ENCODE assay signal across 12 cellular contexts in the genomic region with DNA sequence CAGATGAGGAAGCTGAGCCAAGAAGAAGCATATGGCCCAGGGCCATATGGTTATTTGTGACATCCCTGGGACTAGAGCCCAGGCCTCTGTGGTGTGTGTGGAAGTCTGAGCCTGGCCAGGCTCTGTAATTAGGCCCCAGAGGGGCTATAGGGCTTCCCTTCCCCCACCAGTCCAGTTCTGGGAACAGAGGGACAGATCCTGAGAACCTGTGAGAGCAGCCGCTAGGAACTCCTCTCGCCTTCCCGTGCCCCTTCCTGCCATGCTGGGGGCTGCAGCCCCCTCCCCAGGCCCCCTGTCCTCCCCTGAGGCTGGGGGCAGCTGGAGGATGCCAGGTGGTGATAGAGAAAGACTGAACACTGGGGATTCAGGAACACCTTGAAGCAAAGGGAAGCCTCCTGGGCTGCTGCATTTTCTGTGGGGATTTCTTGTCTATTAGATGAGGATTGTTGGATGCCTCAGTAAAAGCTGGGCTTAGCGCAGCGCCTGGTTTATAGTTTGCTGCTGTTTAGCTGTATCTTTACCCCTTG. TPM values are rescaled to one million over a fixed set of nuclear protein-coding genes. Genes with fewer than 3 reads are reported as not detected.
A peak's percentile ranks its signal among the peaks of the same experiment; 100 is the strongest.
DNase-seq lines count a peak whose midpoint lies in the region; ATAC-seq, FAIRE-seq and TF ChIP-seq lines count a peak whose summit lies in the region.
"Had no signal": no experiment of that assay in that cellular context is flagged by ENCODE, and none has a peak within 500 bp of the region (broad histone marks: within the 10 kb centered on the region; RNA-seq: fewer than 3 reads in every experiment).

No MANE protein-coding gene starts in this region.

- H2AFZ ChIP-seq in K562 (ENCODE audit: low read depth, low read length), result no peak overlapping the region
- H2AFZ ChIP-seq in OCI-LY7 (ENCODE audit: low read length), result no peak overlapping the region

- no peaks in the 10 kb centered on the region for H3K79me2 ChIP-seq in K562 (ENCODE audit: control insufficient read depth, insufficient read depth, low read length)
- H3K79me2 ChIP-seq in OCI-LY7 (ENCODE audit: insufficient read depth, low read depth, low read length), result no peaks in the 10 kb centered on the region

- no peak for TF ChIP-seq POLR2A in K562 (conservative IDR thresholded peaks at IDR 0.05)
- TF ChIP-seq POLR2A in spleen (IDR thresholded peaks at IDR 0.05), result no peak

- FAIRE-seq in K562 (lab: Jason Lieb, UNC) (no peak), kidney (lab: Jason Lieb, UNC) (no peak)

- intact Hi-C loops in K562 (cut with micrococcal nuclease) (no loop called here), kidney (cut with DNase I) (no loop called here), spleen (cut with DNase I; ENCODE audit: low total_unique reads) (no loop called here), OCI-LY7 (cut with micrococcal nuclease; ENCODE audit: unreplicated experiment) (no loop called here)

- peaks cover 3% of the 10 kb centered on the region; the same call in 1 of the 2 replicates for H3K9me3 ChIP-seq in HUES64 (ENCODE audit: insufficient read depth, low read depth, low read length)
- H3K9me3 ChIP-seq in K562 (replicated peaks; ENCODE audit: control insufficient read depth, insufficient read depth, low read depth, low read length), result no peaks in the 10 kb centered on the region
- peaks cover 0 to 4% of the 10 kb centered on the region in 2 donors for H3K9me3 ChIP-seq in kidney (ENCODE audit: control insufficient read depth in 1 of 2, low read length in 2 of 2)
- H3K9me3 ChIP-seq in spleen, result peaks cover 0 to 17% (median 13%) of the 10 kb centered on the region in 8 donors
- no peaks in the 10 kb centered on the region for H3K9me3 ChIP-seq in OCI-LY7 (ENCODE audit: low read length)

- no peak overlapping the region for H3K4me3 ChIP-seq in HUES64 (ENCODE audit: low read length)
- no peak overlapping the region for H3K4me3 ChIP-seq in K562
- no peak overlapping the region for H3K4me3 ChIP-seq in kidney (ENCODE audit: low read length in 2 of 2)
- no peak overlapping the region for H3K4me3 ChIP-seq in spleen
- H3K4me3 ChIP-seq in OCI-LY7 (ENCODE audit: low read depth, low read length, poor library complexity, severe bottlenecking), result no peak overlapping the region

- CTCF ChIA-PET in K562 (lab: Yijun Ruan, JAX; ENCODE audit: low intra/inter-chr PET ratio), result no interaction called here
- CTCF ChIA-PET in OCI-LY7 (lab: Charles Lee; ENCODE audit: unreplicated experiment), result no interaction called here

- BruUV-seq in K562 (replicated peaks; lab: Mats Ljungman, UMichigan) (no TSS peak), OCI-LY7 (replicated peaks; lab: Mats Ljungman, UMichigan) (no TSS peak)

- TF ChIP-seq EP300 in K562 (IDR thresholded peaks at IDR 0.05; ENCODE audit: low read length), result no peak

- ATAC-seq in K562, result peak; percentile 46
- no peak for ATAC-seq in GM21423 (IDR thresholded peaks at IDR 0.05; ENCODE audit: unreplicated experiment)

- no peak for DNase-seq in K562 (ENCODE audit: extremely low read depth in 1 of 4, low spot score in 3 of 4)
- DNase-seq in kidney, result peak; percentile 56
- DNase-seq in spleen, result no peak
- DNase-seq in activated CD4-positive, CD25-positive, alpha-beta regulatory T cell treated with anti-CD3 and anti-CD28 coated beads, Interleukin-2, amount 50 U/mL, for 72 hours, result no peak
- DNase-seq in stimulated activated CD4-positive, alpha-beta T cell treated with anti-CD3 and anti-CD28 coated beads, Interleukin-15, amount 100 ng/mL, for 24 hours, result no peak
- no peak for DNase-seq in OCI-LY7 (ENCODE audit: low spot score)
- DNase-seq: activated CD4-positive, alpha-beta T cell treated with anti-CD3 and anti-CD28 coated beads, Interleukin-2, amount 10 ng/mL, durations not matched to agents 24 days and 14 days; DND-41; kidney glomerular epithelial cell; stimulated activated CD4-positive, alpha-beta T cell treated with anti-CD3 and anti-CD28 coated beads, Interleukin-2, amount 100 ng/mL, for 48 hours had no signal

- no peaks in the 10 kb centered on the region; the same call in 1 of the 2 replicates for H4K20me1 ChIP-seq in K562 (replicated peaks; ENCODE audit: control insufficient read depth, insufficient read depth, low read length)
- no peaks in the 10 kb centered on the region for H4K20me1 ChIP-seq in OCI-LY7 (ENCODE audit: insufficient read depth, low read length)

- H3K27ac ChIP-seq in HUES64 (ENCODE audit: low read depth, low read length) (0 out of 2 replicates have a peak overlapping the region, but pooled peaks have one; percentile 5), K562 (ENCODE audit: extremely low read depth, low read depth, low read length) (no peak overlapping the region), kidney (ENCODE audit: low read depth in 2 of 2, low read length in 2 of 2) (peak overlapping the region; percentile 97), spleen (peak overlapping the region; percentile 17 to 72 (median 62)), OCI-LY7 (ENCODE audit: low read depth, low read length, poor library complexity, severe bottlenecking) (no peak overlapping the region)

- no peak for TF ChIP-seq CTCF in K562 (IDR thresholded peaks at IDR 0.05 in 2 of 3, conservative IDR thresholded peaks at IDR 0.05 in 1 of 3; ENCODE audit: insufficient read depth in 2 of 3, low read depth in 1 of 3, low read length in 3 of 3)
- TF ChIP-seq CTCF in kidney (IDR thresholded peaks at IDR 0.05; ENCODE audit: borderline replicate concordance, extremely low read depth, insufficient read depth), result no peak
- no peak for TF ChIP-seq CTCF in spleen (IDR thresholded peaks at IDR 0.05 in 8 of 11, conservative IDR thresholded peaks at IDR 0.05 in 3 of 11)
- no peak for TF ChIP-seq CTCF in OCI-LY7 (conservative IDR thresholded peaks at IDR 0.05; ENCODE audit: low read length)

- H3K9ac ChIP-seq in HUES64 (ENCODE audit: low read depth, low read length), result no peak overlapping the region
- H3K9ac ChIP-seq in K562 (ENCODE audit: insufficient read depth in 1 of 2, low read depth in 2 of 2, low read length in 2 of 2), result 0 out of 4 replicates have a peak overlapping the region, but pooled peaks of 1 of the 2 experiments have one; percentile 22
- H3K9ac ChIP-seq in kidney (ENCODE audit: low read length in 2 of 2), result peak overlapping the region in 1 of 2 donors; percentile 73

- no peaks in the 10 kb centered on the region for H3K9me1 ChIP-seq in K562 (ENCODE audit: control insufficient read depth, insufficient read depth, low read length)

- POLR2A ChIA-PET in K562 (lab: Yijun Ruan, JAX) (interaction anchor here (0.7 to 0.8 kb wide), 2 partner anchors 36 to 55 kb away, joined by 3 read pairs; no protein-coding TSS in a partner anchor), OCI-LY7 (lab: Charles Lee) (no interaction called here)

- WGBS in HUES64, result 86% methylated on average over 5 of the region's 5 CpGs
- WGBS in K562 (ENCODE audit: insufficient coverage, low coverage, missing lambda C conversion rate), result 88% methylated on average over 3 of the region's 5 CpGs
- WGBS in spleen, 5 donors, result 81 to 100% (median 89%) methylated on average over 4 to 5 of the region's 5 CpGs

- H3K36me3 ChIP-seq in HUES64 (ENCODE audit: insufficient read depth, low read length) (peaks cover 12% of the 10 kb centered on the region), K562 (ENCODE audit: control insufficient read depth, insufficient read depth, low read length) (peaks cover 8% of the 10 kb centered on the region; the same call in 2 of the 3 replicates), kidney (ENCODE audit: control insufficient read depth in 1 of 2, insufficient read depth in 2 of 2, low read length in 2 of 2) (peaks cover 0 to 4% of the 10 kb centered on the region in 2 donors), spleen (peaks cover 0 to 91% (median 11%) of the 10 kb centered on the region in 6 donors), OCI-LY7 (ENCODE audit: insufficient read depth, low read length) (no peaks in the 10 kb centered on the region)

- H3K4me1 ChIP-seq in HUES64 (ENCODE audit: insufficient read depth, low read length), result peaks cover 5% of the 10 kb centered on the region; the same call in 1 of the 2 replicates
- H3K4me1 ChIP-seq in K562 (replicated peaks in 1 of 2; ENCODE audit: control insufficient read depth in 2 of 2, insufficient read depth in 2 of 2, low read length in 2 of 2), result peaks cover 0 to 6% of the 10 kb centered on the region in 2 experiments; a peak in 1 of 5 replicates
- peaks cover 19 to 24% of the 10 kb centered on the region in 2 donors for H3K4me1 ChIP-seq in kidney (ENCODE audit: control insufficient read depth in 1 of 2, insufficient read depth in 1 of 2, low read depth in 1 of 2, low read length in 2 of 2)
- H3K4me1 ChIP-seq in spleen, result peaks cover 0 to 27% (median 25%) of the 10 kb centered on the region in 6 donors
- H3K4me1 ChIP-seq in OCI-LY7 (ENCODE audit: insufficient read depth, low read length, poor library complexity, severe bottlenecking), result no peaks in the 10 kb centered on the region

- in situ Hi-C loops in K562 (cut with MboI), result no loop called here

- no peaks in the 10 kb centered on the region for H3K9me2 ChIP-seq in OCI-LY7 (ENCODE audit: insufficient read depth, low read length)

- H3K4me2 ChIP-seq in K562 (ENCODE audit: insufficient read depth, low read length), result no peak overlapping the region
- no peak overlapping the region for H3K4me2 ChIP-seq in OCI-LY7 (ENCODE audit: low read length)

- H3K27me3 ChIP-seq in HUES64 (ENCODE audit: insufficient read depth, low read length), result no peaks in the 10 kb centered on the region
- H3K27me3 ChIP-seq in K562 (ENCODE audit: control insufficient read depth in 2 of 2, insufficient read depth in 2 of 2, low read length in 2 of 2), result no peaks in the 10 kb centered on the region
- no peaks in the 10 kb centered on the region for H3K27me3 ChIP-seq in spleen (replicated peaks in 1 of 7)

- no peak for TF ChIP-seq RAD21 in K562 (CRISPR knock-in tag; conservative IDR thresholded peaks at IDR 0.05 in 1 of 2, IDR thresholded peaks at IDR 0.05 in 1 of 2)

RNA-seq across cellular contexts. Expression of gene COQ8A, which starts 33.3 kb away (rescaled TPM):
- 17.5 TPM for polyA plus RNA-seq in HUES64 (2013, experiment 1 of 2)
- polyA plus RNA-seq in HUES64 (2013, experiment 2 of 2), result 15.3 TPM
- 36.8 and 53.6 TPM in 2 replicates for total RNA-seq in K562 (2011; cell fraction: chromatin; rRNA removed; ENCODE audit: low replicate concordance)
- total RNA-seq in K562 (2011; cell fraction: nucleolus; rRNA removed), result 34.5 and 34.7 TPM in 2 replicates
- total RNA-seq in K562 (2011; cell fraction: nucleoplasm; rRNA removed), result 35.6 and 48.2 TPM in 2 replicates
- total RNA-seq in K562 (2014; rRNA removed) (40.1 and 45.0 TPM in 2 replicates), K562 (2014; rRNA removed; fragmentation: Illumina TruSeq; extraction: Trizol) (18.4 and 18.6 TPM in 2 replicates), K562 (2015; rRNA removed; fragmentation: Illumina TruSeq; extraction: Trizol) (20.5 and 20.7 TPM in 2 replicates), K562 (2021) (44.3 and 54.3 TPM in 2 replicates), kidney (29.4 TPM), spleen (10 to 100 TPM; 31.0 to 44.7 (median 38.1) TPM), OCI-LY7 (2022) (19.6 and 22.7 TPM in 2 replicates)
- polyA plus RNA-seq in K562 (2011; rRNA removed) (38.4 and 40.1 TPM in 2 replicates), K562 (2014; fragmentation: Illumina TruSeq; extraction: Trizol) (32.4 and 42.5 TPM in 2 replicates), K562 (2014; fragmentation: Nextera tagmentation; extraction: Ambion mirVana) (1 to 10 TPM; 2.6 to 4.1 TPM), K562 (2014; rRNA removed) (38.0 and 45.7 TPM in 2 replicates), kidney (ENCODE audit: insufficient read depth, low read depth, low replicate concordance) (44.1 TPM), spleen (10 to 100 TPM; 44.9 to 59.4 (median 52.4) TPM)
- polyA plus RNA-seq in K562 (2011; cell fraction: cytosol; rRNA removed), result 36.3 and 44.9 TPM in 2 replicates
- polyA plus RNA-seq in K562 (2011; cell fraction: nucleus; rRNA removed), result 78.8 and 89.1 TPM in 2 replicates
- 27.1 and 42.6 TPM in 2 replicates for polyA plus RNA-seq in K562 (2012)
- polyA minus RNA-seq in K562 (2011; rRNA and poly(A)+ RNA removed), result 18.9 and 22.0 TPM in 2 replicates
- polyA minus RNA-seq in K562 (2011; cell fraction: cytosol; rRNA and poly(A)+ RNA removed), result 18.2 and 22.0 TPM in 2 replicates
- 18.6 and 21.1 TPM in 2 replicates for polyA minus RNA-seq in K562 (2011; cell fraction: nucleus; rRNA and poly(A)+ RNA removed)
- 14.2 and 19.4 TPM in 2 replicates for total RNA-seq in OCI-LY7 (2014; rRNA removed; shearing (Covaris generic))

Comparison
In these comparisons a context has a peak if more than half of its experiments do, and no peak if none do; other contexts are left out.
1. H3K27ac ChIP-seq: peak in HUES64 (single experiment), kidney (2 of 2) and spleen (8 of 8); none in K562 (single experiment) and OCI-LY7 (single experiment).